In the genomic region with DNA sequence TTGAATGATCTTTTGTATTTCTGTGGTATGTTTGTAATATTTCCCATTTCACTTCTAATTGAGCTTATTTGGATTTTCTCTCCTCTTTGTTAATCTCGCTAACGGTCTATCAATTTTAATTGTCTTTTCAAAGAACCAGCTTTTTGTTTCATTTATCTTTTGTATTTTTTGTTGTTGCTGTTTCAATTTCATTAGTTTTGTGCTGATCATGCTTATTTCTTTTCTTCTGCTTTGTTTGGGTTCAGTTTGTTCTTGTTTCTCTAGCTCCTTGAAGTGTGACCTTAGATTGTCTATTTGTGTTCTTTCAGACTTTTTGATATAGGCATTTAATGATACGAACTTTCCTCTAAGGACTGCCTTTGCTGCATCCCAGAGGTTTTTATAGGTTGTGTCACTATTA, we compare ENCODE assay signal across 36 cellular contexts. TPM values are rescaled to one million over a fixed set of nuclear protein-coding genes. Genes with fewer than 3 reads are reported as not detected.
"Had no signal": no experiment of that assay in that cellular context is flagged by ENCODE, and none has a peak within 500 bp of the region (broad histone marks: within the 10 kb centered on the region; RNA-seq: fewer than 3 reads in every experiment).

No MANE protein-coding gene starts in this region.

- H3K9me3 ChIP-seq: body of pancreas had no signal

- H3K36me3 Mint-ChIP-seq: activated CD4-positive, alpha-beta memory T cell treated with anti-CD3 and anti-CD28 coated beads for 36 hours; activated naive CD8-positive, alpha-beta T cell treated with anti-CD3 and anti-CD28 coated beads for 36 hours had no signal

- DNase-seq: activated B cell treated with CpG ODN at 0.5 μM for 24 hours; activated CD4-positive, alpha-beta memory T cell treated with anti-CD3 and anti-CD28 coated beads for 36 hours; activated CD4-positive, alpha-beta T cell treated with anti-CD3 and anti-CD28 coated beads for 4 hours; activated CD4-positive, alpha-beta T cell treated with anti-CD3 and anti-CD28 coated beads, Interleukin-2, amount 10 ng/mL, durations not matched to agents 24 days and 14 days; activated CD4-positive, alpha-beta T cell treated with anti-CD3 and anti-CD28 coated beads, Interleukin-2, amount 50 U/mL, for 1 hour; activated CD4-positive, alpha-beta T cell treated with anti-CD3 and anti-CD28 coated beads, Interleukin-2, amount 50 U/mL, for 4 hours; activated CD4-positive, CD25-positive, alpha-beta regulatory T cell treated with anti-CD3 and anti-CD28 coated beads, Interleukin-2, amount 50 U/mL, for 72 hours; activated CD8-positive, alpha-beta memory T cell treated with anti-CD3 and anti-CD28 coated beads, Interleukin-2, amount 50 U/mL, for 4 hours; activated CD8-positive, alpha-beta T cell treated with anti-CD3 and anti-CD28 coated beads for 36 hours; activated effector memory CD4-positive, alpha-beta T cell treated with anti-CD3 and anti-CD28 coated beads, Interleukin-2, amount 50 U/mL, for 16 hours; activated gamma-delta T cell treated with Interleukin-2 at 50 U/mL for 16 hours; activated naive CD4-positive, alpha-beta T cell; activated naive CD4-positive, alpha-beta T cell treated with anti-CD3 and anti-CD28 coated beads for 36 hours; activated naive CD4-positive, alpha-beta T cell treated with anti-CD3 and anti-CD28 coated beads, Interleukin-2, amount 50 U/mL, for 16 hours; activated naive CD8-positive, alpha-beta T cell treated with anti-CD3 and anti-CD28 coated beads for 36 hours; activated T-cell treated with anti-CD3 and anti-CD28 coated beads for 4 hours; activated T-cell treated with anti-CD3 and anti-CD28 coated beads, Interleukin-2, amount 50 U/mL, for 1 hour; activated T-cell treated with anti-CD3 and anti-CD28 coated beads, Interleukin-2, amount 50 U/mL, for 4 hours; activated T-cell treated with anti-CD3 and anti-CD28 coated beads, Interleukin-2, amount 50 U/mL, for 72 hours; adrenal gland; amniotic stem cell; aorta; body of pancreas; brain microvascular endothelial cell; central memory CD4-positive, alpha-beta T cell; T-helper 2 cell; T-helper 9 cell had no signal

- H3K4me1 Mint-ChIP-seq: activated B cell treated with CpG ODN at 0.5 μM for 24 hours; activated CD4-positive, alpha-beta T cell treated with anti-CD3 and anti-CD28 coated beads, Interleukin-2, amount 10 ng/mL, durations not matched to agents 24 days and 14 days; activated naive CD8-positive, alpha-beta T cell treated with anti-CD3 and anti-CD28 coated beads for 36 hours; activated T-helper 17 cell treated with anti-CD3 and anti-CD28 coated beads, Interleukin-2, amount 50 U/mL, for 72 hours had no signal

- FAIRE-seq: TTC549 had no signal

- ATAC-seq: activated CD8-positive, alpha-beta T cell treated with anti-CD3 and anti-CD28 coated beads for 36 hours; activated naive CD4-positive, alpha-beta T cell treated with anti-CD3 and anti-CD28 coated beads, Interleukin-2, amount 50 U/mL, for 72 hours; activated T-cell treated with anti-CD3 and anti-CD28 coated beads, Interleukin-2, amount 50 U/mL, for 4 hours; activated T-cell treated with anti-CD3 and anti-CD28 coated beads, Interleukin-2, amount 50 U/mL, for 72 hours; activated T-helper 17 cell treated with anti-CD3 and anti-CD28 coated beads, Interleukin-2, amount 50 U/mL, for 72 hours; body of pancreas had no signal

- H3K9me3 Mint-ChIP-seq: activated T-helper 1 cell treated with anti-CD3 and anti-CD28 coated beads, Interleukin-12 subunit alpha, Interleukin-12 subunit beta, Interleukin-2, Interleukin-4 antibody, amounts not matched to agents 30 ng/mL and 10 ng/mL and 1 ng/mL, durations not matched to agents 14 hours and 24 hours and 36 hours had no signal

- H3K27me3 Mint-ChIP-seq: activated B cell treated with CpG ODN at 0.5 μM for 24 hours; activated CD4-positive, alpha-beta memory T cell treated with anti-CD3 and anti-CD28 coated beads for 36 hours; activated CD4-positive, alpha-beta T cell treated with anti-CD3 and anti-CD28 coated beads, Interleukin-2, amount 10 ng/mL, durations not matched to agents 24 days and 14 days; activated CD8-positive, alpha-beta T cell treated with anti-CD3 and anti-CD28 coated beads for 36 hours; activated naive CD8-positive, alpha-beta T cell treated with anti-CD3 and anti-CD28 coated beads for 36 hours; activated T-helper 17 cell treated with anti-CD3 and anti-CD28 coated beads, Interleukin-2, amount 50 U/mL, for 72 hours had no signal

- H3K27ac Mint-ChIP-seq: activated B cell treated with CpG ODN at 0.5 μM for 24 hours; activated CD4-positive, alpha-beta memory T cell treated with anti-CD3 and anti-CD28 coated beads for 36 hours; activated CD4-positive, alpha-beta T cell treated with anti-CD3 and anti-CD28 coated beads, Interleukin-2, amount 10 ng/mL, durations not matched to agents 24 days and 14 days; activated CD8-positive, alpha-beta T cell treated with anti-CD3 and anti-CD28 coated beads for 36 hours; activated naive CD4-positive, alpha-beta T cell treated with anti-CD3 and anti-CD28 coated beads for 36 hours; activated naive CD4-positive, alpha-beta T cell treated with anti-CD3 and anti-CD28 coated beads, Interleukin-2, amount 50 U/mL, for 72 hours; activated naive CD8-positive, alpha-beta T cell treated with anti-CD3 and anti-CD28 coated beads for 36 hours; activated T-cell treated with anti-CD3 and anti-CD28 coated beads, Interleukin-2, amount 50 U/mL, for 72 hours; activated T-helper 1 cell treated with anti-CD3 and anti-CD28 coated beads, Interleukin-12 subunit alpha, Interleukin-12 subunit beta, Interleukin-2, Interleukin-4 antibody, amounts not matched to agents 30 ng/mL and 10 ng/mL and 1 ng/mL, durations not matched to agents 14 hours and 24 hours and 36 hours; activated T-helper 17 cell treated with anti-CD3 and anti-CD28 coated beads, Interleukin-2, amount 50 U/mL, for 72 hours; T-helper 1 cell treated with Interleukin-12 subunit alpha and Interleukin-12 subunit beta and Interleukin-4 antibody, amounts not matched to agents 30 μg/mL and 1 μg/mL, for 36 hours; T-helper 2 cell treated with Interferon-gamma antibody and Interleukin-4, amounts not matched to agents 5 μg/mL and 100 μg/mL, for 36 hours had no signal

- H3K27ac ChIP-seq: adrenal gland, body of pancreas, brain microvascular endothelial cell, breast epithelium, VCaP had no signal

- H3K4me1 ChIP-seq: adrenal gland, body of pancreas, breast epithelium had no signal

- H3K4me3 Mint-ChIP-seq: activated B cell treated with CpG ODN at 0.5 μM for 24 hours; activated CD4-positive, alpha-beta memory T cell treated with anti-CD3 and anti-CD28 coated beads for 36 hours; activated CD4-positive, alpha-beta T cell treated with anti-CD3 and anti-CD28 coated beads, Interleukin-2, amount 10 ng/mL, durations not matched to agents 24 days and 14 days; activated CD8-positive, alpha-beta T cell treated with anti-CD3 and anti-CD28 coated beads for 36 hours; activated naive CD4-positive, alpha-beta T cell treated with anti-CD3 and anti-CD28 coated beads for 36 hours; activated naive CD8-positive, alpha-beta T cell treated with anti-CD3 and anti-CD28 coated beads for 36 hours; activated T-cell treated with anti-CD3 and anti-CD28 coated beads, Interleukin-2, amount 50 U/mL, for 4 hours; activated T-cell treated with anti-CD3 and anti-CD28 coated beads, Interleukin-2, amount 50 U/mL, for 72 hours; activated T-helper 1 cell treated with anti-CD3 and anti-CD28 coated beads, Interleukin-12 subunit alpha, Interleukin-12 subunit beta, Interleukin-2, Interleukin-4 antibody, amounts not matched to agents 30 ng/mL and 10 ng/mL and 1 ng/mL, durations not matched to agents 14 hours and 24 hours and 36 hours; activated T-helper 17 cell treated with anti-CD3 and anti-CD28 coated beads, Interleukin-2, amount 50 U/mL, for 72 hours; T-helper 1 cell treated with Interleukin-12 subunit alpha and Interleukin-12 subunit beta and Interleukin-4 antibody, amounts not matched to agents 30 μg/mL and 1 μg/mL, for 36 hours; T-helper 2 cell treated with Interferon-gamma antibody and Interleukin-4, amounts not matched to agents 5 μg/mL and 100 μg/mL, for 36 hours had no signal

- H3K36me3 ChIP-seq: adrenal gland, brain microvascular endothelial cell, breast epithelium had no signal

- H3K4me3 ChIP-seq: adrenal gland, body of pancreas, breast epithelium had no signal

- H3K27me3 ChIP-seq: adrenal gland, body of pancreas, brain microvascular endothelial cell, breast epithelium had no signal

RNA-seq across cellular contexts. Expression of a gene that starts 28.4 kb away (rescaled TPM):
- total RNA-seq: activated B cell treated with CpG ODN at 0.5 μM for 24 hours; activated CD4-positive, alpha-beta memory T cell treated with anti-CD3 and anti-CD28 coated beads for 36 hours; activated CD4-positive, alpha-beta T cell treated with anti-CD3 and anti-CD28 coated beads, Interleukin-2, amount 10 ng/mL, durations not matched to agents 24 days and 14 days; activated CD8-positive, alpha-beta memory T cell treated with anti-CD3 and anti-CD28 coated beads for 36 hours; activated CD8-positive, alpha-beta T cell treated with anti-CD3 and anti-CD28 coated beads for 36 hours; activated naive CD4-positive, alpha-beta T cell treated with anti-CD3 and anti-CD28 coated beads for 36 hours; activated naive CD4-positive, alpha-beta T cell treated with anti-CD3 and anti-CD28 coated beads, Interleukin-2, amount 50 U/mL, for 72 hours; activated naive CD8-positive, alpha-beta T cell treated with anti-CD3 and anti-CD28 coated beads for 36 hours; activated T-cell treated with anti-CD3 and anti-CD28 coated beads, Interleukin-2, amount 50 U/mL, for 4 hours; activated T-cell treated with anti-CD3 and anti-CD28 coated beads, Interleukin-2, amount 50 U/mL, for 72 hours; activated T-helper 1 cell treated with anti-CD3 and anti-CD28 coated beads, Interleukin-12 subunit alpha, Interleukin-12 subunit beta, Interleukin-2, Interleukin-4 antibody, amounts not matched to agents 30 ng/mL and 10 ng/mL and 1 ng/mL, durations not matched to agents 14 hours and 24 hours and 36 hours; activated T-helper 17 cell treated with anti-CD3 and anti-CD28 coated beads, Interleukin-2, amount 50 U/mL, for 72 hours had no signal
